In the genomic region with DNA sequence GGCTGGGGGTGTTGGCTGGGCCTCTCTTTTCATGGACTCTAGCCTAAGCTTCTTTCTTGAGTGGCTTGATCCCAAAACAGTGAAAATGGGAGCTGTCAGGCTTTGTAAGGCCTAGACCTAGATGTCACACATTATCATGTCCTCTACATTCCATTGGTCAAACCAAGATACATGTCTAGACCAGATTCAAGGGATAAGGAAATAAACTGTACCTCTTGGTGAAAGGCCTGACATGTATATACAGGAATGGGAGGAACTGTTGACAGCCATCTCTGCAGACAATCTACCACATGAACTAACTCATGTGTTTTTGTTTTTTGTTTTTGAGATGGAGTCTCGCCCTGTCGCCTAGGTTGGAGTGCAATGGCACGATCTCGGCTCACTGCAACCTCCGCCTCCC, we compare ENCODE assay signal across 25 cellular contexts. TPM values are rescaled to one million over a fixed set of nuclear protein-coding genes. Genes with fewer than 3 reads are reported as not detected.
DNase-seq lines count a peak whose midpoint lies in the region; ATAC-seq, FAIRE-seq and TF ChIP-seq lines count a peak whose summit lies in the region.
"Had no signal": no experiment of that assay in that cellular context is flagged by ENCODE, and none has a peak within 500 bp of the region (broad histone marks: within the 10 kb centered on the region; RNA-seq: fewer than 3 reads in every experiment).

No MANE protein-coding gene starts in this region.

- POLR2A ChIA-PET in MCF 10A (lab: Yijun Ruan, JAX): interaction anchor here (0.9 kb wide), 1 partner anchor 11 kb away, joined by 5 read pairs; the partner anchor contains the start of gene RPP25

- no TSS peak for BruUV-seq in mammary epithelial cell (replicated peaks; lab: Mats Ljungman, UMichigan)
- no TSS peak for BruUV-seq in MCF 10A (replicated peaks; lab: Mats Ljungman, UMichigan)

- ATAC-seq in esophagus mucosa (peak; percentile 59), GM21576 (IDR thresholded peaks at IDR 0.05; ENCODE audit: unreplicated experiment) (no peak)
- ATAC-seq: CD8-positive, alpha-beta T cell; GM12878 had no signal

- H4K20me1 ChIP-seq in mammary epithelial cell (ENCODE audit: insufficient read depth, low read length): no peaks in the 10 kb centered on the region
- H4K20me1 ChIP-seq: BLaER1 had no signal

- TF ChIP-seq CTCF in mammary epithelial cell (conservative IDR thresholded peaks at IDR 0.05 in 1 of 2, IDR thresholded peaks at IDR 0.05 in 1 of 2; ENCODE audit: extremely low read depth in 1 of 2, insufficient read depth in 1 of 2, low read depth in 1 of 2, low read length in 2 of 2) (no peak), MCF 10A (IDR thresholded peaks at IDR 0.05; ENCODE audit: unreplicated experiment) (no peak), kidney (IDR thresholded peaks at IDR 0.05; ENCODE audit: borderline replicate concordance, extremely low read depth, insufficient read depth) (no peak)

- CTCF ChIA-PET in mammary epithelial cell (lab: Charles Lee; ENCODE audit: low non-redundant PET): interaction anchor here (0.6 kb wide), 1 partner anchor 59 kb away, joined by 20 read pairs; no protein-coding TSS in a partner anchor
- CTCF ChIA-PET in MCF 10A (lab: Yijun Ruan, JAX): interaction anchor here (0.6 kb wide), 1 partner anchor 332 kb away, joined by 3 read pairs; no protein-coding TSS in a partner anchor

- H3K9ac ChIP-seq in mammary epithelial cell (ENCODE audit: insufficient read depth, low read length) (no peak overlapping the region), kidney (ENCODE audit: low read length in 2 of 2) (no peak overlapping the region)
- H3K9ac ChIP-seq: BLaER1 had no signal

- H3K4me2 ChIP-seq in mammary epithelial cell (ENCODE audit: insufficient read depth, low read depth, low read length): no peak overlapping the region
- H3K4me2 ChIP-seq: BLaER1 had no signal

- FAIRE-seq in kidney (lab: Jason Lieb, UNC): no peak
- FAIRE-seq: A204.1, GM12878, GM19239, H54 had no signal

- peaks cover 4% of the 10 kb centered on the region for H3K27me3 Mint-ChIP-seq in MCF 10A (ENCODE audit: insufficient read depth, unreplicated experiment)

- H3K9me3 Mint-ChIP-seq in MCF 10A (ENCODE audit: unreplicated experiment): no peaks in the 10 kb centered on the region
- H3K9me3 Mint-ChIP-seq: CD4-positive, CD25-positive, alpha-beta regulatory T cell; CD8-positive, alpha-beta T cell; HFFc6 had no signal

- no peaks in the 10 kb centered on the region for H3K79me2 ChIP-seq in mammary epithelial cell (ENCODE audit: insufficient read depth, low read length)

- H3K36me3 ChIP-seq in mammary epithelial cell (ENCODE audit: insufficient read depth, low read length) (no peaks in the 10 kb centered on the region), kidney (ENCODE audit: control insufficient read depth in 1 of 2, insufficient read depth in 2 of 2, low read length in 2 of 2) (no peaks in the 10 kb centered on the region)
- H3K36me3 ChIP-seq: BLaER1, HAP-1 had no signal

- in situ Hi-C loops in mammary epithelial cell (cut with MboI; ENCODE audit: low sequenced_read_pairs in 2 of 2): no loop called here

- H3K36me3 Mint-ChIP-seq in MCF 10A (ENCODE audit: insufficient read depth, unreplicated experiment): no peaks in the 10 kb centered on the region
- H3K36me3 Mint-ChIP-seq: CD4-positive, CD25-positive, alpha-beta regulatory T cell; CD8-positive, alpha-beta T cell had no signal

- peak overlapping the region; percentile 7 for H2AFZ ChIP-seq in mammary epithelial cell (ENCODE audit: low read depth, low read length)

- H3K4me3 ChIP-seq in mammary epithelial cell (replicated peaks in 1 of 3; ENCODE audit: insufficient read depth in 1 of 3, low read depth in 2 of 3, low read length in 3 of 3): no peak overlapping the region
- no peak overlapping the region for H3K4me3 ChIP-seq in kidney (ENCODE audit: low read length in 2 of 2)
- H3K4me3 ChIP-seq: BLaER1, GM12878, HAP-1 had no signal

- H3K4me1 ChIP-seq in mammary epithelial cell (ENCODE audit: insufficient read depth, low read length) (peaks cover 6% of the 10 kb centered on the region), kidney (ENCODE audit: control insufficient read depth in 1 of 2, insufficient read depth in 1 of 2, low read depth in 1 of 2, low read length in 2 of 2) (no peaks in the 10 kb centered on the region)
- H3K4me1 ChIP-seq: BLaER1, Caco-2, HAP-1 had no signal

- dilution Hi-C loops in mammary epithelial cell (cut with HindIII; ENCODE audit: low sequenced_read_pairs): no loop called here

- H3K4me1 Mint-ChIP-seq in MCF 10A (ENCODE audit: insufficient read depth, unreplicated experiment): peaks cover 8% of the 10 kb centered on the region
- H3K4me1 Mint-ChIP-seq: B cell had no signal

- intact Hi-C loops in mammary epithelial cell (cut with micrococcal nuclease) (no loop called here), MCF 10A (cut with micrococcal nuclease) (no loop called here), kidney (cut with DNase I) (no loop called here)

- no peaks in the 10 kb centered on the region for H3K9me3 ChIP-seq in mammary epithelial cell (replicated peaks; ENCODE audit: insufficient read depth, low read length)
- no peaks in the 10 kb centered on the region for H3K9me3 ChIP-seq in kidney (ENCODE audit: control insufficient read depth in 1 of 2, low read length in 2 of 2)
- H3K9me3 ChIP-seq: BLaER1, Caco-2, HAP-1 had no signal

- no peaks in the 10 kb centered on the region for H3K27me3 ChIP-seq in mammary epithelial cell (ENCODE audit: insufficient read depth, low read length)
- H3K27me3 ChIP-seq: BLaER1 had no signal

- peak; percentile 29 for DNase-seq in mammary epithelial cell
- no peak for DNase-seq in MCF 10A (ENCODE audit: unreplicated experiment)
- peak; percentile 0 for DNase-seq in kidney
- DNase-seq in NCI-H1092 treated with DMSO at 0.1 percent for 48 hours (lab: John Stamatoyannopoulos, UW): no peak
- DNase-seq in kidney glomerular epithelial cell (lab: John Stamatoyannopoulos, UW): no peak
- DNase-seq: Caco-2; CD4-positive, CD25-positive, alpha-beta regulatory T cell; CD8-positive, alpha-beta T cell; DMS153; DND-41; EL; GDM1; GOT3; HFFc6 had no signal

- no peak overlapping the region for H3K4me3 Mint-ChIP-seq in MCF 10A (ENCODE audit: unreplicated experiment)
- H3K4me3 Mint-ChIP-seq: B cell; CD4-positive, CD25-positive, alpha-beta regulatory T cell; CD8-positive, alpha-beta T cell; HFFc6 had no signal

- 100% methylated on average over 1 of the region's 5 CpGs for WGBS in mammary epithelial cell (ENCODE audit: low coverage, missing lambda C conversion rate)

- H3K27ac Mint-ChIP-seq in MCF 10A (ENCODE audit: low read depth, unreplicated experiment): no peak overlapping the region
- H3K27ac Mint-ChIP-seq: B cell; CD4-positive, CD25-positive, alpha-beta regulatory T cell; CD8-positive, alpha-beta T cell; HFFc6 had no signal

- H3K27ac ChIP-seq in mammary epithelial cell (ENCODE audit: insufficient read depth, low read depth, low read length): no peak overlapping the region
- H3K27ac ChIP-seq in kidney (ENCODE audit: low read depth in 2 of 2, low read length in 2 of 2): no peak overlapping the region
- H3K27ac ChIP-seq: 22Rv1, BLaER1, C4-2B had no signal

RNA-seq across cellular contexts. Expression of gene RPP25, which starts 11.1 kb away (rescaled TPM):
- total RNA-seq in mammary epithelial cell: 1 to 10 TPM in 1 of 2 donors, under 1 TPM in 1; 0.28 to 1.2 TPM
- 1.6 TPM for polyA plus RNA-seq in mammary epithelial cell
- 2.6 TPM for polyA minus RNA-seq in mammary epithelial cell
- total RNA-seq in MCF 10A (2022): 0.17 TPM in 1 of 2 replicates, not detected in the other
- 4.0 TPM for total RNA-seq in esophagus mucosa
- 7.2 TPM for total RNA-seq in kidney
- 7.3 TPM for polyA plus RNA-seq in kidney (ENCODE audit: insufficient read depth, low read depth, low replicate concordance)

RNA-seq across cellular contexts. Expression of gene SCAMP5, which starts 27.7 kb away (rescaled TPM):
- 1 to 10 TPM; 1.1 to 1.3 TPM for total RNA-seq in mammary epithelial cell
- polyA plus RNA-seq in mammary epithelial cell: 0.91 TPM
- 2.1 TPM for polyA minus RNA-seq in mammary epithelial cell
- total RNA-seq in MCF 10A (2022): 0.54 and 0.96 TPM in 2 replicates
- total RNA-seq in esophagus mucosa: 0.84 TPM
- total RNA-seq in kidney: 13.4 TPM
- polyA plus RNA-seq in kidney (ENCODE audit: insufficient read depth, low read depth, low replicate concordance): 29.5 TPM

RNA-seq across cellular contexts. Expression of gene COX5A, which starts 29.8 kb away (rescaled TPM):
- total RNA-seq in mammary epithelial cell (100 to 1,000 TPM in 1 of 2 donors, 10 to 100 TPM in 1; 40.2 to 209 TPM), MCF 10A (2022) (295 and 339 TPM in 2 replicates), esophagus mucosa (229 TPM), kidney (150 TPM)
- polyA plus RNA-seq in mammary epithelial cell (206 TPM), kidney (ENCODE audit: insufficient read depth, low read depth, low replicate concordance) (701 TPM)
- 147 TPM for polyA minus RNA-seq in mammary epithelial cell

RNA-seq across cellular contexts. Expression of gene PPCDC, which starts 55.7 kb away (rescaled TPM):
- total RNA-seq in mammary epithelial cell (10 to 100 TPM in 1 of 2 donors, 1 to 10 TPM in 1; 8.2 to 20.9 TPM), MCF 10A (2022) (20.3 and 25.1 TPM in 2 replicates), esophagus mucosa (13.6 TPM), kidney (16.3 TPM)
- polyA plus RNA-seq in mammary epithelial cell (23.0 TPM), kidney (ENCODE audit: insufficient read depth, low read depth, low replicate concordance) (25.3 TPM)
- 11.3 TPM for polyA minus RNA-seq in mammary epithelial cell

Comparison
In these comparisons a context has a peak if more than half of its experiments do, and no peak if none do; other contexts are left out.
1. DNase-seq: peak in mammary epithelial cell (single experiment) and kidney (single experiment); none in MCF 10A (single experiment), NCI-H1092 treated with DMSO at 0.1 percent for 48 hours (single experiment) and kidney glomerular epithelial cell (single experiment).